33 cellular contexts compared by ENCODE assay signal in genomic region chr17:71269201-71269600, GRCh38.
"Had no signal": no experiment of that assay in that cellular context is flagged by ENCODE, and none has a peak within 500 bp of the region (broad histone marks: within the 10 kb centered on the region; RNA-seq: fewer than 3 reads in every experiment).

No MANE protein-coding gene starts in this region.

- DNase-seq: activated effector memory CD4-positive, alpha-beta T cell treated with Interleukin-2 at 50 U/mL for 16 hours; activated gamma-delta T cell; activated gamma-delta T cell treated with Interleukin-2 at 50 U/mL for 16 hours; activated naive CD4-positive, alpha-beta T cell; activated naive CD4-positive, alpha-beta T cell treated with anti-CD3 and anti-CD28 coated beads for 36 hours; activated naive CD4-positive, alpha-beta T cell treated with anti-CD3 and anti-CD28 coated beads, Interleukin-2, amount 10 ng/mL, durations not matched to agents 7 days and 5 days; activated naive CD4-positive, alpha-beta T cell treated with anti-CD3 and anti-CD28 coated beads, Interleukin-2, amount 50 U/mL, for 16 hours; activated naive CD4-positive, alpha-beta T cell treated with Interleukin-2 at 50 U/mL for 16 hours; activated naive CD8-positive, alpha-beta T cell treated with anti-CD3 and anti-CD28 coated beads for 36 hours; activated naive CD8-positive, alpha-beta T cell treated with anti-CD3 and anti-CD28 coated beads, Interleukin-2, amount 10 ng/mL, durations not matched to agents 7 days and 5 days; activated naive CD8-positive, alpha-beta T cell treated with anti-CD3 and anti-CD28 coated beads, Interleukin-2, amount 50 U/mL, for 24 hours; activated T-cell treated with anti-CD3 and anti-CD28 coated beads, Interleukin-2, amount 50 U/mL, for 1 hour; activated T-cell treated with anti-CD3 and anti-CD28 coated beads, Interleukin-2, amount 50 U/mL, for 24 hours; activated T-cell treated with anti-CD3 and anti-CD28 coated beads, Interleukin-2, amount 50 U/mL, for 4 hours; activated T-cell treated with anti-CD3 and anti-CD28 coated beads, Interleukin-2, amount 50 U/mL, for 48 hours; activated T-cell treated with anti-CD3 and anti-CD28 coated beads, Interleukin-2, amount 50 U/mL, for 72 hours; adrenal gland; amniotic stem cell; amygdala; anterior cingulate cortex; aorta; body of pancreas; brain microvascular endothelial cell; caudate nucleus; central memory CD4-positive, alpha-beta T cell; cerebellar nuclear complex had no signal

- H3K36me3 ChIP-seq: adrenal gland, ascending aorta, brain microvascular endothelial cell, breast epithelium, cardiac muscle cell had no signal

- H3K4me1 ChIP-seq: adrenal gland, ascending aorta, body of pancreas, breast epithelium had no signal

- FAIRE-seq: astrocyte, bronchial epithelial cell had no signal

- H3K27me3 ChIP-seq: adrenal gland, ascending aorta, body of pancreas, brain microvascular endothelial cell, breast epithelium had no signal

- H3K27ac ChIP-seq: adrenal gland, ascending aorta, body of pancreas, brain microvascular endothelial cell, breast epithelium, cardiac muscle cell had no signal

- H3K4me3 ChIP-seq: adrenal gland, ascending aorta, body of pancreas, breast epithelium, cardiac muscle cell had no signal

- ATAC-seq: activated naive CD4-positive, alpha-beta T cell treated with anti-CD3 and anti-CD28 coated beads, Interleukin-2, amount 50 U/mL, for 72 hours; activated naive CD8-positive, alpha-beta T cell treated with anti-CD3 and anti-CD28 coated beads, Interleukin-2, amount 50 U/mL, for 24 hours; activated T-cell treated with anti-CD3 and anti-CD28 coated beads, Interleukin-2, amount 50 U/mL, for 4 hours; activated T-cell treated with anti-CD3 and anti-CD28 coated beads, Interleukin-2, amount 50 U/mL, for 72 hours; activated T-helper 17 cell treated with anti-CD3 and anti-CD28 coated beads, Interleukin-2, amount 50 U/mL, for 72 hours; body of pancreas had no signal
